8 cellular contexts compared by ENCODE assay signal in genomic region chr14:44803239-44803905, GRCh38.
DNase-seq lines count a peak whose midpoint lies in the region; ATAC-seq and TF ChIP-seq lines count a peak whose summit lies in the region.

No MANE protein-coding gene starts in this region.

- H3K4me1 ChIP-seq in left lung: no peaks in the 10 kb centered on the region

- H3K9me3 ChIP-seq in left lung: no peaks in the 10 kb centered on the region

- H3K27me3 ChIP-seq in left lung: peaks cover 0 to 2% of the 10 kb centered on the region in 2 donors

- H3K4me3 ChIP-seq in left lung: no peak overlapping the region

- intact Hi-C loops in left lung (cut with DNase I): no loop called here

- ATAC-seq in GM19463 (IDR thresholded peaks at IDR 0.05; ENCODE audit: unreplicated experiment): peak; percentile 84
- ATAC-seq in HG03571 (IDR thresholded peaks at IDR 0.05; ENCODE audit: unreplicated experiment): peak; percentile 74
- ATAC-seq in left lung: peak; percentile 98
- no peak for ATAC-seq in GM18861 (IDR thresholded peaks at IDR 0.05; ENCODE audit: unreplicated experiment)

- peak; percentile 95 for DNase-seq in DMS79 treated with DMSO at 0.1 percent for 48 hours (lab: John Stamatoyannopoulos, UW)
- DNase-seq in NCI-H748 treated with DMSO at 0.1 percent for 48 hours (lab: John Stamatoyannopoulos, UW): peak; percentile 83
- peak; percentile 24 for DNase-seq in cerebellum (ENCODE audit: low spot score)
- DNase-seq in left lung: no peak
- no peak for DNase-seq in mesenteric fat pad (ENCODE audit: low spot score)

- peak; percentile 49 to 62 for TF ChIP-seq CTCF in left lung (IDR thresholded peaks at IDR 0.05)

- no peaks in the 10 kb centered on the region for H3K36me3 ChIP-seq in left lung

- H3K27ac ChIP-seq in left lung: no peak overlapping the region

Comparison
In these comparisons a context has a peak if more than half of its experiments do, and no peak if none do; other contexts are left out.
1. DNase-seq: peak in DMS79 treated with DMSO at 0.1 percent for 48 hours (single experiment), NCI-H748 treated with DMSO at 0.1 percent for 48 hours (single experiment) and cerebellum (single experiment); none in left lung (0 of 2) and mesenteric fat pad (single experiment).